ENCODE assay signal across 1 cellular context in the genomic region with DNA sequence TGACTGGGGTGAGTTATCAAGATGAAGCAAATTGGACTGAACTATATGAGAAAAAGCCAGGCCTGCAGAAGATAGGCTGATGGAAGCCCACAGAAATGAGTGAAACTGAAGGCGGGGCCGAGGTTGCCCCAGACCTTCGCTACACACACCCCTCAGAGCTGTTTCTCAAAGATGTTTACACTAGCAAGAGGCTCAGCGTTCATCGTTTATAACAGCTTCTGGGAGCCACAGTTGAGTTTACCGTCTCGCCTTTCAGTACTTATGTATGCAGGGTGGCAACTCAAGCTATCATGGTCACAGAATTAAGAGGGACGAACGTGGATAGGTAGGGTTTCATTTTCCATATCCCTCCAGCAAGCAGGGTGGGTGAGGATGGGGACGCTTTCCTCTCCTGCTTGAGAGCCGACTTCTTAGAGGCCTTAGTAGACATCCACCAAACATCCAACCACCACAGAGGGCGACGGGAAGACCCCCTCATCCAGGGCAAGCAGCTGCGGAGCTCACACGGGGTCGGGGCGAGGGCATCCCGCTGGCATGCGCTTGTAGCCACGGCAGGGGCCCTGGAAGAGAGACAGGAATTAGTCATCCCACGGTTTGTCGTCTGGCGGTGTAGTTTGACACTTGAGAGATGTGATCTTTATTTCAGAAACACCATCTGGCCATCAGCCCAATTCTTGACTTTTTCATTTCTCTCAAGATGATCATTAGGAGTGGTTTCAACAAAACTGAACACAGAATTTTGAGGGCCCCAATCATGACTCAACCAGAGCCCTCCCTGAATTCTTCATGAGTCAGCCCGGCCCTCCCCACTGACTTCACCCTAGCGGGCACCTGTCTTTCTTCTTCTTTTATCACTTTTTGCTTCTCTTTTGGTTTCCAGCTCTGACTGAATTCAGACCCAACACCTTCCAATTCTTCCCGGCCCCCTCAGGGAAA.
A peak's percentile ranks its signal among the peaks of the same experiment; 100 is the strongest.
TF ChIP-seq lines count a peak whose summit lies in the region.

No MANE protein-coding gene starts in this region.

TF ChIP-seq in HEK293, 187 proteins besides CTCF, POLR2A, EP300 and RAD21 (continued from another document and continues in another):
- peak; percentile 88 for TF ChIP-seq PRDM6 (tag by site-specific recombination; IDR thresholded peaks at IDR 0.05)
- no peak for TF ChIP-seq HOXA7 (CRISPR knock-in tag; IDR thresholded peaks at IDR 0.05; ENCODE audit: borderline replicate concordance)
- no peak for TF ChIP-seq TCF7L2 (IDR thresholded peaks at IDR 0.05; ENCODE audit: borderline replicate concordance, low read depth, low read length)
- no peak for TF ChIP-seq ZBTB49 (tag by site-specific recombination; IDR thresholded peaks at IDR 0.05; ENCODE audit: low read depth)
- TF ChIP-seq ZNF140 (tag by site-specific recombination; IDR thresholded peaks at IDR 0.05), result no peak
- peak; percentile 80 for TF ChIP-seq ZNF501 (tag by site-specific recombination; IDR thresholded peaks at IDR 0.05)
- TF ChIP-seq ZNF133 (tag by site-specific recombination; IDR thresholded peaks at IDR 0.05), result no peak
- TF ChIP-seq ZNF548 (tag by site-specific recombination; IDR thresholded peaks at IDR 0.05), result no peak
- TF ChIP-seq ZNF155 (tag by site-specific recombination; IDR thresholded peaks at IDR 0.05), result no peak
- TF ChIP-seq ZNF664 (tag by site-specific recombination; IDR thresholded peaks at IDR 0.05), result no peak
- no peak for TF ChIP-seq ZNF776 (tag by site-specific recombination; IDR thresholded peaks at IDR 0.05; ENCODE audit: borderline replicate concordance)
- no peak for TF ChIP-seq ZNF707 (tag by site-specific recombination; IDR thresholded peaks at IDR 0.05)
- TF ChIP-seq ZNF639 (tag by site-specific recombination; IDR thresholded peaks at IDR 0.05), result no peak
- no peak for TF ChIP-seq ZNF426 (tag by site-specific recombination; IDR thresholded peaks at IDR 0.05)
- no peak for TF ChIP-seq ZNF704 (tag by site-specific recombination; IDR thresholded peaks at IDR 0.05)
- TF ChIP-seq ZNF341 (tag by site-specific recombination; IDR thresholded peaks at IDR 0.05; ENCODE audit: low read depth), result no peak
- TF ChIP-seq ZBTB11 (tag by site-specific recombination; conservative IDR thresholded peaks at IDR 0.05; ENCODE audit: low read depth), result no peak
- no peak for TF ChIP-seq ZNF514 (tag by site-specific recombination; IDR thresholded peaks at IDR 0.05)
- TF ChIP-seq, protein P1, sequence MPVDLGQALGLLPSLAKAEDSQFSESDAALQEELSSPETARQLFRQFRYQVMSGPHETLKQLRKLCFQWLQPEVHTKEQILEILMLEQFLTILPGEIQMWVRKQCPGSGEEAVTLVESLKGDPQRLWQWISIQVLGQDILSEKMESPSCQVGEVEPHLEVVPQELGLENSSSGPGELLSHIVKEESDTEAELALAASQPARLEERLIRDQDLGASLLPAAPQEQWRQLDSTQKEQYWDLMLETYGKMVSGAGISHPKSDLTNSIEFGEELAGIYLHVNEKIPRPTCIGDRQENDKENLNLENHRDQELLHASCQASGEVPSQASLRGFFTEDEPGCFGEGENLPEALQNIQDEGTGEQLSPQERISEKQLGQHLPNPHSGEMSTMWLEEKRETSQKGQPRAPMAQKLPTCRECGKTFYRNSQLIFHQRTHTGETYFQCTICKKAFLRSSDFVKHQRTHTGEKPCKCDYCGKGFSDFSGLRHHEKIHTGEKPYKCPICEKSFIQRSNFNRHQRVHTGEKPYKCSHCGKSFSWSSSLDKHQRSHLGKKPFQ (tag by site-specific recombination; IDR thresholded peaks at IDR 0.05), result no peak
- no peak for TF ChIP-seq ZNF239 (tag by site-specific recombination; IDR thresholded peaks at IDR 0.05)
- peak; percentile 83 for TF ChIP-seq SP7 (tag by site-specific recombination; IDR thresholded peaks at IDR 0.05)
- TF ChIP-seq ZNF580 (tag by site-specific recombination; IDR thresholded peaks at IDR 0.05), result no peak
- TF ChIP-seq ZFP41 (tag by site-specific recombination; IDR thresholded peaks at IDR 0.05; ENCODE audit: borderline replicate concordance), result no peak
- no peak for TF ChIP-seq ZNF449 (tag by site-specific recombination; IDR thresholded peaks at IDR 0.05)
- no peak for TF ChIP-seq ZNF624 (tag by site-specific recombination; IDR thresholded peaks at IDR 0.05)
- TF ChIP-seq ZNF23 (tag by site-specific recombination; IDR thresholded peaks at IDR 0.05; ENCODE audit: borderline replicate concordance), result no peak
- TF ChIP-seq PRDM1 (tag by site-specific recombination; IDR thresholded peaks at IDR 0.05), result no peak
- no peak for TF ChIP-seq ZNF214 (tag by site-specific recombination; IDR thresholded peaks at IDR 0.05; ENCODE audit: borderline replicate concordance)
- no peak for TF ChIP-seq ZNF112 (tag by site-specific recombination; IDR thresholded peaks at IDR 0.05)
- no peak for TF ChIP-seq ZNF157 (tag by site-specific recombination; IDR thresholded peaks at IDR 0.05)
- TF ChIP-seq SP2 (tag by site-specific recombination; IDR thresholded peaks at IDR 0.05), result no peak
- TF ChIP-seq BCL11B (tag by site-specific recombination; IDR thresholded peaks at IDR 0.05; ENCODE audit: low read depth), result no peak
- TF ChIP-seq, protein P2, sequence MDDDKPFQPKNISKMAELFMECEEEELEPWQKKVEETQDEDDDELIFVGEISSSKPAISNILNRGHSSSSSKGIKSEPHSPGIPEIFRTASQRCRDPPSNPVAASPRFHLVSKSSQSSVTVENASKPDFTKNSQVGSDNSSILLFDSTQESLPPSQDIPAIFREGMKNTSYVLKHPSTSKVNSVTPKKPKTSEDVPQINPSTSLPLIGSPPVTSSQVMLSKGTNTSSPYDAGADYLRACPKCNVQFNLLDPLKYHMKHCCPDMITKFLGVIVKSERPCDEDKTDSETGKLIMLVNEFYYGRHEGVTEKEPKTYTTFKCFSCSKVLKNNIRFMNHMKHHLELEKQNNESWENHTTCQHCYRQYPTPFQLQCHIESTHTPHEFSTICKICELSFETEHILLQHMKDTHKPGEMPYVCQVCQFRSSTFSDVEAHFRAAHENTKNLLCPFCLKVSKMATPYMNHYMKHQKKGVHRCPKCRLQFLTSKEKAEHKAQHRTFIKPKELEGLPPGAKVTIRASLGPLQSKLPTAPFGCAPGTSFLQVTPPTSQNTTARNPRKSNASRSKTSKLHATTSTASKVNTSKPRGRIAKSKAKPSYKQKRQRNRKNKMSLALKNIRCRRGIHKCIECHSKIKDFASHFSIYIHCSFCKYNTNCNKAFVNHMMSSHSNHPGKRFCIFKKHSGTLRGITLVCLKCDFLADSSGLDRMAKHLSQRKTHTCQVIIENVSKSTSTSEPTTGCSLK (tag by site-specific recombination; IDR thresholded peaks at IDR 0.05), result no peak
- TF ChIP-seq HOXC10 (CRISPR knock-in tag; IDR thresholded peaks at IDR 0.05), result no peak
- TF ChIP-seq, protein P3, sequence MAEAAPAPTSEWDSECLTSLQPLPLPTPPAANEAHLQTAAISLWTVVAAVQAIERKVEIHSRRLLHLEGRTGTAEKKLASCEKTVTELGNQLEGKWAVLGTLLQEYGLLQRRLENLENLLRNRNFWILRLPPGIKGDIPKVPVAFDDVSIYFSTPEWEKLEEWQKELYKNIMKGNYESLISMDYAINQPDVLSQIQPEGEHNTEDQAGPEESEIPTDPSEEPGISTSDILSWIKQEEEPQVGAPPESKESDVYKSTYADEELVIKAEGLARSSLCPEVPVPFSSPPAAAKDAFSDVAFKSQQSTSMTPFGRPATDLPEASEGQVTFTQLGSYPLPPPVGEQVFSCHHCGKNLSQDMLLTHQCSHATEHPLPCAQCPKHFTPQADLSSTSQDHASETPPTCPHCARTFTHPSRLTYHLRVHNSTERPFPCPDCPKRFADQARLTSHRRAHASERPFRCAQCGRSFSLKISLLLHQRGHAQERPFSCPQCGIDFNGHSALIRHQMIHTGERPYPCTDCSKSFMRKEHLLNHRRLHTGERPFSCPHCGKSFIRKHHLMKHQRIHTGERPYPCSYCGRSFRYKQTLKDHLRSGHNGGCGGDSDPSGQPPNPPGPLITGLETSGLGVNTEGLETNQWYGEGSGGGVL (tag by site-specific recombination; IDR thresholded peaks at IDR 0.05), result peak; percentile 41; the same call in 1 of the 2 replicates
- TF ChIP-seq GLIS1 (tag by site-specific recombination; IDR thresholded peaks at IDR 0.05), result peak; percentile 66
- TF ChIP-seq ZNF324 (tag by site-specific recombination; IDR thresholded peaks at IDR 0.05), result no peak
- no peak for TF ChIP-seq ZNF19 (tag by site-specific recombination; IDR thresholded peaks at IDR 0.05; ENCODE audit: low read depth)
- TF ChIP-seq ZNF596 (tag by site-specific recombination; IDR thresholded peaks at IDR 0.05), result no peak
- TF ChIP-seq ZNF585B (tag by site-specific recombination; IDR thresholded peaks at IDR 0.05), result no peak
- TF ChIP-seq ZNF549 (tag by site-specific recombination; IDR thresholded peaks at IDR 0.05), result no peak
